In genomic region chr17:45160505-45161287, GRCh38 we compare ENCODE assay signal across 7 cellular contexts. TPM values are rescaled to one million over a fixed set of nuclear protein-coding genes. Genes with fewer than 3 reads are reported as not detected.
DNase-seq lines count a peak whose midpoint lies in the region; ATAC-seq, FAIRE-seq and TF ChIP-seq lines count a peak whose summit lies in the region.

No MANE protein-coding gene starts in this region.

- peak overlapping the region; percentile 99 for H3K27ac Mint-ChIP-seq in activated CD8-positive, alpha-beta T cell treated with anti-CD3 and anti-CD28 coated beads for 36 hours
- peak overlapping the region; percentile 98 to 99 for H3K27ac Mint-ChIP-seq in effector memory CD8-positive, alpha-beta T cell
- H3K27ac Mint-ChIP-seq in mesothelial cell of epicardium: peak overlapping the region; percentile 97

- peaks cover 41% of the 10 kb centered on the region for H3K4me1 Mint-ChIP-seq in activated CD8-positive, alpha-beta T cell treated with anti-CD3 and anti-CD28 coated beads for 36 hours (ENCODE audit: low read depth)
- peaks cover 31 to 42% of the 10 kb centered on the region in 2 donors for H3K4me1 Mint-ChIP-seq in effector memory CD8-positive, alpha-beta T cell (ENCODE audit: low read depth in 2 of 2)
- H3K4me1 Mint-ChIP-seq in mesothelial cell of epicardium: peaks cover 52% of the 10 kb centered on the region

- H3K27me3 Mint-ChIP-seq in activated CD8-positive, alpha-beta T cell treated with anti-CD3 and anti-CD28 coated beads for 36 hours: no peaks in the 10 kb centered on the region
- no peaks in the 10 kb centered on the region for H3K27me3 Mint-ChIP-seq in effector memory CD8-positive, alpha-beta T cell
- H3K27me3 Mint-ChIP-seq in mesothelial cell of epicardium (ENCODE audit: low read depth): no peaks in the 10 kb centered on the region

- H3K36me3 Mint-ChIP-seq in activated CD8-positive, alpha-beta T cell treated with anti-CD3 and anti-CD28 coated beads for 36 hours (ENCODE audit: low read depth): peaks cover 24% of the 10 kb centered on the region
- peaks cover 26% of the 10 kb centered on the region for H3K36me3 Mint-ChIP-seq in effector memory CD8-positive, alpha-beta T cell (ENCODE audit: insufficient read depth)
- H3K36me3 Mint-ChIP-seq in mesothelial cell of epicardium: peaks cover 4% of the 10 kb centered on the region

- FAIRE-seq in GM12892 (lab: Jason Lieb, UNC): peak; percentile 46

- peak overlapping the region; percentile 95 for H3K4me3 Mint-ChIP-seq in activated CD8-positive, alpha-beta T cell treated with anti-CD3 and anti-CD28 coated beads for 36 hours
- peak overlapping the region; percentile 97 to 98 for H3K4me3 Mint-ChIP-seq in effector memory CD8-positive, alpha-beta T cell
- peak overlapping the region; percentile 98 for H3K4me3 Mint-ChIP-seq in mesothelial cell of epicardium

- DNase-seq in GM12892 (ENCODE audit: insufficient read length) (no peak), NCI-H2171 treated with DMSO at 0.1 percent for 48 hours (lab: John Stamatoyannopoulos, UW) (peak; percentile 70), mesothelial cell of epicardium (ENCODE audit: low spot score in 2 of 2, unreplicated experiment in 2 of 2) (peak; percentile 57 to 77)
- peak; percentile 59 for DNase-seq in activated CD8-positive, alpha-beta T cell treated with anti-CD3 and anti-CD28 coated beads for 36 hours
- DNase-seq in effector memory CD8-positive, alpha-beta T cell: peak in 1 of 3 experiments; percentile 38
- peak in 4 of 6 experiments; percentile 47 to 79 (median 64) for DNase-seq in stimulated activated naive CD4-positive, alpha-beta T cell (lab: John Stamatoyannopoulos, UW)

- CTCF ChIA-PET in activated CD8-positive, alpha-beta T cell treated with anti-CD3 and anti-CD28 coated beads for 36 hours (lab: Charles Lee): interaction anchor here (0.7 to 9.0 kb wide), 11 partner anchors 9 to 117 kb away, joined by 3 to 145 read pairs (median 4); partner anchors contain the start of genes ACBD4 and HEXIM1

- intact Hi-C loops in activated CD8-positive, alpha-beta T cell treated with anti-CD3 and anti-CD28 coated beads for 36 hours (cut with micrococcal nuclease): loop anchor here (2.0 kb wide), 1 partner anchor 14 kb away; no protein-coding TSS in a partner anchor

- ATAC-seq in HG02763 (IDR thresholded peaks at IDR 0.05; ENCODE audit: unreplicated experiment): peak; percentile 19
- ATAC-seq in activated CD8-positive, alpha-beta T cell treated with anti-CD3 and anti-CD28 coated beads for 36 hours: peak; percentile 5
- ATAC-seq in effector memory CD8-positive, alpha-beta T cell (replicated peaks): peak; percentile 28

- TF ChIP-seq POLR2A in GM12892 (IDR thresholded peaks at IDR 0.05; ENCODE audit: low read depth, low read length): no peak; the same call in none of the 2 replicates

- no peak for TF ChIP-seq CTCF in activated CD8-positive, alpha-beta T cell treated with anti-CD3 and anti-CD28 coated beads for 36 hours (IDR thresholded peaks at IDR 0.05)
- TF ChIP-seq CTCF in mesothelial cell of epicardium (IDR thresholded peaks at IDR 0.05; ENCODE audit: unreplicated experiment): no peak

- POLR2A ChIA-PET in activated CD8-positive, alpha-beta T cell treated with anti-CD3 and anti-CD28 coated beads for 36 hours (lab: Charles Lee): interaction anchor here (0.8 to 6.2 kb wide), 15 partner anchors 10 to 153 kb away, joined by 3 to 200 read pairs (median 4); partner anchors contain the start of gene HEXIM1

- H3K9me3 Mint-ChIP-seq in activated CD8-positive, alpha-beta T cell treated with anti-CD3 and anti-CD28 coated beads for 36 hours: no peaks in the 10 kb centered on the region
- no peaks in the 10 kb centered on the region for H3K9me3 Mint-ChIP-seq in effector memory CD8-positive, alpha-beta T cell
- no peaks in the 10 kb centered on the region for H3K9me3 Mint-ChIP-seq in mesothelial cell of epicardium

RNA-seq across cellular contexts. Expression of gene HEXIM2, which starts 1.0 kb away (rescaled TPM):
- 4.4 TPM for polyA plus RNA-seq in GM12892 (2012; ENCODE audit: missing spikeins)
- total RNA-seq in activated CD8-positive, alpha-beta T cell treated with anti-CD3 and anti-CD28 coated beads for 36 hours: 1 to 10 TPM; 4.1 to 4.2 TPM
- 6.5 to 9.6 TPM (median 7.7 TPM) in 3 replicates for total RNA-seq in mesothelial cell of epicardium

RNA-seq across cellular contexts. Expression of gene HEXIM1, which starts 12.4 kb away (rescaled TPM):
- polyA plus RNA-seq in GM12892 (2012; ENCODE audit: missing spikeins): 11.4 TPM
- total RNA-seq in activated CD8-positive, alpha-beta T cell treated with anti-CD3 and anti-CD28 coated beads for 36 hours: 10 to 100 TPM; 22.6 to 23.5 TPM
- total RNA-seq in mesothelial cell of epicardium: 38.2 to 40.6 TPM (median 38.8 TPM) in 3 replicates

RNA-seq across cellular contexts. Expression of gene ACBD4, which starts 25.2 kb away (rescaled TPM):
- polyA plus RNA-seq in GM12892 (2012; ENCODE audit: missing spikeins): 6.1 TPM
- 10 to 100 TPM; 12.4 to 12.6 TPM for total RNA-seq in activated CD8-positive, alpha-beta T cell treated with anti-CD3 and anti-CD28 coated beads for 36 hours
- 17.0 to 17.4 TPM (median 17.4 TPM) in 3 replicates for total RNA-seq in mesothelial cell of epicardium

RNA-seq across cellular contexts. Expression of gene PLCD3, which starts 28.4 kb away (rescaled TPM):
- polyA plus RNA-seq in GM12892 (2012; ENCODE audit: missing spikeins): 0.17 TPM
- 1 to 10 TPM; 3.9 to 6.6 TPM for total RNA-seq in activated CD8-positive, alpha-beta T cell treated with anti-CD3 and anti-CD28 coated beads for 36 hours
- total RNA-seq in mesothelial cell of epicardium: 46.6 to 54.0 TPM (median 52.6 TPM) in 3 replicates
